In genomic region chr7:620052-620451, GRCh38 we compare ENCODE assay signal across 10 cellular contexts.
DNase-seq lines count a peak whose midpoint lies in the region; TF ChIP-seq lines count a peak whose summit lies in the region.
"Had no signal": no experiment of that assay in that cellular context is flagged by ENCODE, and none has a peak within 500 bp of the region (broad histone marks: within the 10 kb centered on the region; RNA-seq: fewer than 3 reads in every experiment).

No MANE protein-coding gene starts in this region.

- no peaks in the 10 kb centered on the region for H3K27me3 ChIP-seq in PC-9 (ENCODE audit: insufficient read depth, low read depth)
- no peaks in the 10 kb centered on the region for H3K27me3 ChIP-seq in colonic mucosa
- no peaks in the 10 kb centered on the region for H3K27me3 ChIP-seq in trophoblast cell (ENCODE audit: insufficient read depth, low read length)
- no peaks in the 10 kb centered on the region for H3K27me3 ChIP-seq in Caco-2 (replicated peaks; ENCODE audit: control insufficient read depth, insufficient read depth, low read length)
- no peaks in the 10 kb centered on the region for H3K27me3 ChIP-seq in adrenal gland

- H3K4me3 ChIP-seq in PC-9, result no peak overlapping the region
- no peak overlapping the region for H3K4me3 ChIP-seq in colonic mucosa
- H3K4me3 ChIP-seq in trophoblast cell (ENCODE audit: low read depth, low read length), result no peak overlapping the region
- no peak overlapping the region for H3K4me3 ChIP-seq in Caco-2 (ENCODE audit: low read depth, low read length)
- H3K4me3 ChIP-seq in adrenal gland, result no peak overlapping the region
- H3K4me3 ChIP-seq: coronary artery had no signal

- H3K4me1 ChIP-seq in PC-9 (replicated peaks; ENCODE audit: insufficient read depth) (peaks cover 31% of the 10 kb centered on the region), colonic mucosa (peaks cover 11% of the 10 kb centered on the region), trophoblast cell (ENCODE audit: control insufficient read depth in 1 of 2, insufficient read depth in 2 of 2, low read length in 2 of 2) (peaks cover 2 to 6% of the 10 kb centered on the region in 2 experiments), Caco-2 (0 out of 2 replicates have a peak, but pooled peaks cover 7% of the 10 kb centered on the region), adrenal gland (replicated peaks in 1 of 2) (no peaks in the 10 kb centered on the region)

- no peak overlapping the region for H3K4me3 Mint-ChIP-seq in Caco-2 (ENCODE audit: unreplicated experiment)

- H3K79me1 ChIP-seq in trophoblast cell (ENCODE audit: low read length), result no peaks in the 10 kb centered on the region

- no peak overlapping the region for H2AFZ ChIP-seq in PC-9
- H2AFZ ChIP-seq in trophoblast cell (ENCODE audit: insufficient read depth, low read length, poor library complexity), result no peak overlapping the region

- no peaks in the 10 kb centered on the region for H3K79me2 ChIP-seq in PC-9 (ENCODE audit: low read depth)
- H3K79me2 ChIP-seq in trophoblast cell (ENCODE audit: control insufficient read depth, insufficient read depth, low read length, poor library complexity), result no peaks in the 10 kb centered on the region

- H3K9ac ChIP-seq in colonic mucosa (ENCODE audit: low read depth in 2 of 2, low read length in 2 of 2) (no peak overlapping the region), trophoblast cell (ENCODE audit: low read length) (no peak overlapping the region)

- H3K27ac ChIP-seq in PC-9 (no peak overlapping the region), colonic mucosa (peak overlapping the region; percentile 79), trophoblast cell (ENCODE audit: low read depth, low read length) (no peak overlapping the region), adrenal gland (no peak overlapping the region)
- H3K27ac ChIP-seq: coronary artery had no signal

- no peak overlapping the region for H4K8ac ChIP-seq in trophoblast cell (ENCODE audit: low read depth, low read length)

- no peaks in the 10 kb centered on the region for H3K4me1 Mint-ChIP-seq in Caco-2 (ENCODE audit: low read depth, unreplicated experiment)

- no peak overlapping the region for H3K14ac ChIP-seq in trophoblast cell (ENCODE audit: low read length)

- peak; percentile 13 for DNase-seq in GM04504 (ENCODE audit: low read depth)
- DNase-seq in PC-9, result peak; percentile 30 to 46
- peak; percentile 57 for DNase-seq in colonic mucosa
- peak; percentile 77 for DNase-seq in pulmonary artery endothelial cell (ENCODE audit: low read depth, low spot score)
- DNase-seq in trophoblast cell, result no peak
- DNase-seq in Caco-2, result no peak
- DNase-seq in adrenal gland, result no peak
- DNase-seq: NCI-H2171; stimulated activated CD4-positive, alpha-beta T cell treated with anti-CD3 and anti-CD28 coated beads, Interleukin-15, amount 100 ng/mL, for 24 hours had no signal

- POLR2A ChIA-PET in PC-9 (lab: Charles Lee; ENCODE audit: unreplicated experiment), result interaction anchor here (0.5 to 0.7 kb wide), 3 partner anchors 44 to 276 kb away, joined by 3 to 5 read pairs (median 3); no protein-coding TSS in a partner anchor
- POLR2A ChIA-PET in Caco-2 (lab: Charles Lee), result interaction anchor here (0.6 kb wide), 1 partner anchor 100 kb away, joined by 4 read pairs; no protein-coding TSS in a partner anchor

- H4K20me1 ChIP-seq in PC-9 (ENCODE audit: insufficient read depth), result peaks cover 6% of the 10 kb centered on the region; the same call in 1 of the 2 replicates

- H3K36me3 ChIP-seq in PC-9 (ENCODE audit: low read depth) (peaks cover 9% of the 10 kb centered on the region; the same call in 1 of the 2 replicates), colonic mucosa (no peaks in the 10 kb centered on the region), trophoblast cell (ENCODE audit: control insufficient read depth in 1 of 2, insufficient read depth in 2 of 2, low read length in 2 of 2) (no peaks in the 10 kb centered on the region), Caco-2 (ENCODE audit: control insufficient read depth, insufficient read depth, low read length) (no peaks in the 10 kb centered on the region), adrenal gland (replicated peaks in 1 of 2) (no peaks in the 10 kb centered on the region)

- H3F3A ChIP-seq in PC-9 (ENCODE audit: insufficient read depth, low read depth), result 0 out of 2 replicates have a peak, but pooled peaks cover 8% of the 10 kb centered on the region

- peaks cover 15% of the 10 kb centered on the region for H3K9me3 Mint-ChIP-seq in Caco-2 (ENCODE audit: unreplicated experiment)

- TF ChIP-seq POLR2A in adrenal gland (IDR thresholded peaks at IDR 0.05), result no peak

- WGBS in trophoblast cell (ENCODE audit: extremely low coverage, insufficient coverage, insufficient read length), result no CpG with 5 or more reads among the region's 5 CpGs
- 68 to 78% (median 72%) methylated on average over 5 of the region's 5 CpGs for WGBS in adrenal gland, 4 donors

- H3K27me3 Mint-ChIP-seq in Caco-2 (ENCODE audit: insufficient read depth, unreplicated experiment), result no peaks in the 10 kb centered on the region

- H3K36me3 Mint-ChIP-seq in Caco-2 (ENCODE audit: insufficient read depth, unreplicated experiment), result peaks cover 11% of the 10 kb centered on the region

- H2BK120ac ChIP-seq in trophoblast cell (ENCODE audit: insufficient read depth, low read length, poor library complexity), result no peak overlapping the region

- no peak overlapping the region for H2BK12ac ChIP-seq in trophoblast cell (ENCODE audit: low read length)

- no peak for TF ChIP-seq CTCF in PC-9 (conservative IDR thresholded peaks at IDR 0.05)
- no peak for TF ChIP-seq CTCF in colonic mucosa (IDR thresholded peaks at IDR 0.05)
- no peak for TF ChIP-seq CTCF in Caco-2 (IDR thresholded peaks at IDR 0.05; ENCODE audit: insufficient read depth in 1 of 2, low read depth in 1 of 2, low read length in 1 of 2, severe bottlenecking in 1 of 2, unreplicated experiment in 1 of 2)
- TF ChIP-seq CTCF in adrenal gland (IDR thresholded peaks at IDR 0.05), result no peak

- H3K27ac Mint-ChIP-seq in Caco-2 (ENCODE audit: unreplicated experiment), result no peak overlapping the region

- no peak overlapping the region for H4K12ac ChIP-seq in trophoblast cell (ENCODE audit: low read depth, low read length)

- intact Hi-C loops in PC-9 (cut with micrococcal nuclease; ENCODE audit: unreplicated experiment) (no loop called here), colonic mucosa (cut with DNase I) (loop anchor here (5.0 kb wide), 1 partner anchor 87 kb away; no protein-coding TSS in a partner anchor), Caco-2 (cut with micrococcal nuclease; ENCODE audit: unreplicated experiment) (no loop called here), adrenal gland (cut with DNase I) (no loop called here)

- H3K4ac ChIP-seq in trophoblast cell (ENCODE audit: low read depth, low read length), result no peak overlapping the region

- no peak overlapping the region for H2AK5ac ChIP-seq in trophoblast cell (ENCODE audit: low read length)

- H3K4me2 ChIP-seq in PC-9 (no peak overlapping the region), trophoblast cell (ENCODE audit: low read length) (no peak overlapping the region)

- no peak overlapping the region for H3K23ac ChIP-seq in trophoblast cell (ENCODE audit: low read length)

- no peaks in the 10 kb centered on the region; the same call in 1 of the 2 replicates for H3K9me3 ChIP-seq in PC-9 (ENCODE audit: insufficient read depth, low read depth)
- no peaks in the 10 kb centered on the region for H3K9me3 ChIP-seq in colonic mucosa
- peaks cover 12% of the 10 kb centered on the region for H3K9me3 ChIP-seq in trophoblast cell (ENCODE audit: insufficient read depth, low read depth, low read length)
- H3K9me3 ChIP-seq in Caco-2, result peaks cover 22% of the 10 kb centered on the region
- peaks cover 0 to 7% (median 3%) of the 10 kb centered on the region in 3 donors for H3K9me3 ChIP-seq in adrenal gland (replicated peaks in 1 of 3)

- no TSS peak for BruUV-seq in PC-9 (replicated peaks; lab: Mats Ljungman, UMichigan)
- no TSS peak for BruUV-seq in Caco-2 (replicated peaks; lab: Mats Ljungman, UMichigan)

- no peak overlapping the region for H4K91ac ChIP-seq in trophoblast cell (ENCODE audit: low read depth, low read length)

- no peaks in the 10 kb centered on the region for H3K9me2 ChIP-seq in PC-9 (ENCODE audit: insufficient read depth)

- no peak overlapping the region for H2BK5ac ChIP-seq in trophoblast cell (ENCODE audit: low read depth, low read length, poor library complexity)

- no peak overlapping the region for H3K18ac ChIP-seq in trophoblast cell (ENCODE audit: low read length)

- CTCF ChIA-PET in PC-9 (lab: Charles Lee), result interaction anchor here (0.6 kb wide), 1 partner anchor 55 kb away, joined by 3 read pairs; no protein-coding TSS in a partner anchor
- CTCF ChIA-PET in Caco-2 (lab: Charles Lee), result no interaction called here

Comparison
In these comparisons a context has a peak if more than half of its experiments do, and no peak if none do; other contexts are left out.
1. DNase-seq: peak in GM04504 (single experiment), PC-9 (2 of 2), colonic mucosa (single experiment) and pulmonary artery endothelial cell (single experiment); none in trophoblast cell (0 of 2), Caco-2 (0 of 2) and adrenal gland (0 of 7).